ENCODE assay signal across 1 cellular context in the genomic region with DNA sequence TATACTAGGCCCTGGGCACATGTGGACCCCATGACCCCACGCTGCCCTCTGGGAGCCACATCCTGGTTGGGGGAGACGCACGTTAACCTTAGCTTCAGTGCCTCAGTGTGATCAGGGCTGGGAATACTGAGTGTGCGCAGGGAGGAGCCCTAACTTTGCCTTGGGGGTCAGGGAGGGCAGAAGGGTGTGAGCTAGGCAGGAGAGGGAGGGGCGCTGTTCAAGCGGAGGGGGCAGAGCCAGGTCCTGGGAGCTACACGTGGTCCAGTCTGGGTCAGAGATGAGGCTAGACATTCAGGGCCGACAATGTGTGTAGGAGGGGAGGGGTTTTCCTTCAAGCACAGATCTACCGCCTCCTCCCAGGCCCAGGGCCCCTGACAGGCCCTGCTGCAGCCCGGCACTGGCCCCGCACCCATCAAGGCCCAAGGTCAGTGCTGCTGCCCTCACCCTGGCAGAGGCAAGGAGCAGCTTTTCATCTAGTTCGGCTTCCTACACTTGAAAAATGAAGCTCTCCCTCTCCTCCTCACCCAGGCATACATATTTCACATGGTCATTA.
TF ChIP-seq lines count a peak whose summit lies in the region.

No MANE protein-coding gene starts in this region.

TF ChIP-seq in IMR-90, 13 proteins besides CTCF, POLR2A, EP300 and RAD21:
- no peak for TF ChIP-seq MXI1 (IDR thresholded peaks at IDR 0.05; ENCODE audit: borderline replicate concordance, low read depth, low read length)
- no peak for TF ChIP-seq FOS (IDR thresholded peaks at IDR 0.05; ENCODE audit: low read depth, low read length)
